Comparison of ENCODE assay signal across 1 cellular context in the genomic region with DNA sequence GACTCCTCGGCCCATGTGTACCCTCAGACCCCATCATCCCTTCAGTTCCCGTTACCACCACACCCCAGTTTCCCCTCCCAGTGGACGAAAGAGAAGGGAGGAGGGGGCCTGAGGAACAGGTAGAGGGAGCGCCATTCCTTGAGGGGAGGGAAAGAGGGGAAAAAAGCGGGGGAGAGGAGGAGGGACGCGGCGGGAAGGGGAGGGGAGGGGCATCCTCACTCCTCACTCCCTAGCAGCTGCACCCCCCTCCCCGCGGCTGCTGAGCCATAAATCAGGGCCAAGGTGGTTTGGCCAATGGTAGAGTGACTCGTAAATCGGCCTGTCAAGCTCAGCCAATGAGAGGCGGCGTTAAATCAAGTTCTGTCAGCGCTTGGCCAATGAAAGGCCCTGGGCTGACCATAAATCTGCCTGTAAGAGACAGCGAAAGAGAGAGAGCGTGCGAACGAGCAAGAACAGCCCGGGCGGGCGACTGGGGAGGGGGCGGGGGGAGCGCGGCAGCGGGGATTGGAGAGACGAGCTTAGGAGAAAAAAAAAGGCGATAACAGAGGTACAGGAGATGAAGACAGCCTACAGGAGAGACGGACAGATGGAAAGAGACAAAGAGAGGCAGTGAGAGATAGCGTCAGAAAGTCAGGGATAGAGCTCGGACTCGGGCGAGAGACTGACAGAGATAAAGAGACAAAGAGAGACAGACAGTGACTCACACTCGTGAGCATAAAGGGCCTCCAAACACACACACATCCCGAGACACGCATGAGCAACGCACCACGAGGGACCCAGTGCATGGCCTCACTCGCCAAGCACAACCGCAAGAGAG.
TF ChIP-seq lines count a peak whose summit lies in the region.

No MANE protein-coding gene starts in this region.

TF ChIP-seq in K562, 482 proteins besides CTCF, POLR2A, EP300 and RAD21 (continued from another document and continues in another):
- TF ChIP-seq ZNF212 (CRISPR knock-in tag; IDR thresholded peaks at IDR 0.05): no peak
- peak; percentile 96 for TF ChIP-seq SOX6 (IDR thresholded peaks at IDR 0.05)
- TF ChIP-seq, protein P1, sequence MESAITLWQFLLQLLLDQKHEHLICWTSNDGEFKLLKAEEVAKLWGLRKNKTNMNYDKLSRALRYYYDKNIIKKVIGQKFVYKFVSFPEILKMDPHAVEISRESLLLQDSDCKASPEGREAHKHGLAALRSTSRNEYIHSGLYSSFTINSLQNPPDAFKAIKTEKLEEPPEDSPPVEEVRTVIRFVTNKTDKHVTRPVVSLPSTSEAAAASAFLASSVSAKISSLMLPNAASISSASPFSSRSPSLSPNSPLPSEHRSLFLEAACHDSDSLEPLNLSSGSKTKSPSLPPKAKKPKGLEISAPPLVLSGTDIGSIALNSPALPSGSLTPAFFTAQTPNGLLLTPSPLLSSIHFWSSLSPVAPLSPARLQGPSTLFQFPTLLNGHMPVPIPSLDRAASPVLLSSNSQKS (CRISPR knock-in tag; IDR thresholded peaks at IDR 0.05): no peak
- no peak for TF ChIP-seq PRMT5 (CRISPR knock-in tag; IDR thresholded peaks at IDR 0.05)
- peak; percentile 74; the same call in 1 of the 2 replicates for TF ChIP-seq PHB2 (IDR thresholded peaks at IDR 0.05; ENCODE audit: low read depth)
- TF ChIP-seq XRCC4 (IDR thresholded peaks at IDR 0.05; ENCODE audit: extremely low read depth, insufficient read depth, insufficient read length): no peak
- TF ChIP-seq, protein P2, sequence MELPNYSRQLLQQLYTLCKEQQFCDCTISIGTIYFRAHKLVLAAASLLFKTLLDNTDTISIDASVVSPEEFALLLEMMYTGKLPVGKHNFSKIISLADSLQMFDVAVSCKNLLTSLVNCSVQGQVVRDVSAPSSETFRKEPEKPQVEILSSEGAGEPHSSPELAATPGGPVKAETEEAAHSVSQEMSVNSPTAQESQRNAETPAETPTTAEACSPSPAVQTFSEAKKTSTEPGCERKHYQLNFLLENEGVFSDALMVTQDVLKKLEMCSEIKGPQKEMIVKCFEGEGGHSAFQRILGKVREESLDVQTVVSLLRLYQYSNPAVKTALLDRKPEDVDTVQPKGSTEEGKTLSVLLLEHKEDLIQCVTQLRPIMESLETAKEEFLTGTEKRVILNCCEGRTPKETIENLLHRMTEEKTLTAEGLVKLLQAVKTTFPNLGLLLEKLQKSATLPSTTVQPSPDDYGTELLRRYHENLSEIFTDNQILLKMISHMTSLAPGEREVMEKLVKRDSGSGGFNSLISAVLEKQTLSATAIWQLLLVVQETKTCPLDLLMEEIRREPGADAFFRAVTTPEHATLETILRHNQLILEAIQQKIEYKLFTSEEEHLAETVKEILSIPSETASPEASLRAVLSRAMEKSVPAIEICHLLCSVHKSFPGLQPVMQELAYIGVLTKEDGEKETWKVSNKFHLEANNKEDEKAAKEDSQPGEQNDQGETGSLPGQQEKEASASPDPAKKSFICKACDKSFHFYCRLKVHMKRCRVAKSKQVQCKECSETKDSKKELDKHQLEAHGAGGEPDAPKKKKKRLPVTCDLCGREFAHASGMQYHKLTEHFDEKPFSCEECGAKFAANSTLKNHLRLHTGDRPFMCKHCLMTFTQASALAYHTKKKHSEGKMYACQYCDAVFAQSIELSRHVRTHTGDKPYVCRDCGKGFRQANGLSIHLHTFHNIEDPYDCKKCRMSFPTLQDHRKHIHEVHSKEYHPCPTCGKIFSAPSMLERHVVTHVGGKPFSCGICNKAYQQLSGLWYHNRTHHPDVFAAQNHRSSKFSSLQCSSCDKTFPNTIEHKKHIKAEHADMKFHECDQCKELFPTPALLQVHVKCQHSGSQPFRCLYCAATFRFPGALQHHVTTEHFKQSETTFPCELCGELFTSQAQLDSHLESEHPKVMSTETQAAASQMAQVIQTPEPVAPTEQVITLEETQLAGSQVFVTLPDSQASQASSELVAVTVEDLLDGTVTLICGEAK (IDR thresholded peaks at IDR 0.05): 0 out of 2 replicates have a peak, but pooled peaks have one; percentile 1
- TF ChIP-seq, protein P2 (CRISPR knock-in tag; IDR thresholded peaks at IDR 0.05): no peak
- TF ChIP-seq GATAD2B (IDR thresholded peaks at IDR 0.05; ENCODE audit: borderline replicate concordance): no peak
- TF ChIP-seq CHD1 (IDR thresholded peaks at IDR 0.05; ENCODE audit: low read length): no peak
- peak; percentile 92 for TF ChIP-seq NBN (IDR thresholded peaks at IDR 0.05; ENCODE audit: low read depth)
- TF ChIP-seq BRF1 (IDR thresholded peaks at IDR 0.05; ENCODE audit: borderline replicate concordance, extremely low read depth, insufficient read length): no peak
- no peak for TF ChIP-seq KAT2B (IDR thresholded peaks at IDR 0.05; ENCODE audit: low read depth, low read length)
- peak; percentile 95 for TF ChIP-seq SMARCE1 (IDR thresholded peaks at IDR 0.05)
- TF ChIP-seq KDM2B (CRISPR knock-in tag; IDR thresholded peaks at IDR 0.05): 0 out of 2 replicates have a peak, but pooled peaks have one; percentile 21
- TF ChIP-seq DACH1 (IDR thresholded peaks at IDR 0.05; ENCODE audit: partially characterized antibody): peak; percentile 59
- TF ChIP-seq CBFA2T3 (IDR thresholded peaks at IDR 0.05): peak; percentile 85
- TF ChIP-seq, protein P3, sequence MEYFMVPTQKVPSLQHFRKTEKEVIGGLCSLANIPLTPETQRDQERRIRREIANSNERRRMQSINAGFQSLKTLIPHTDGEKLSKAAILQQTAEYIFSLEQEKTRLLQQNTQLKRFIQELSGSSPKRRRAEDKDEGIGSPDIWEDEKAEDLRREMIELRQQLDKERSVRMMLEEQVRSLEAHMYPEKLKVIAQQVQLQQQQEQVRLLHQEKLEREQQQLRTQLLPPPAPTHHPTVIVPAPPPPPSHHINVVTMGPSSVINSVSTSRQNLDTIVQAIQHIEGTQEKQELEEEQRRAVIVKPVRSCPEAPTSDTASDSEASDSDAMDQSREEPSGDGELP (CRISPR knock-in tag; IDR thresholded peaks at IDR 0.05; ENCODE audit: borderline replicate concordance): peak; percentile 90
- TF ChIP-seq, protein P4, sequence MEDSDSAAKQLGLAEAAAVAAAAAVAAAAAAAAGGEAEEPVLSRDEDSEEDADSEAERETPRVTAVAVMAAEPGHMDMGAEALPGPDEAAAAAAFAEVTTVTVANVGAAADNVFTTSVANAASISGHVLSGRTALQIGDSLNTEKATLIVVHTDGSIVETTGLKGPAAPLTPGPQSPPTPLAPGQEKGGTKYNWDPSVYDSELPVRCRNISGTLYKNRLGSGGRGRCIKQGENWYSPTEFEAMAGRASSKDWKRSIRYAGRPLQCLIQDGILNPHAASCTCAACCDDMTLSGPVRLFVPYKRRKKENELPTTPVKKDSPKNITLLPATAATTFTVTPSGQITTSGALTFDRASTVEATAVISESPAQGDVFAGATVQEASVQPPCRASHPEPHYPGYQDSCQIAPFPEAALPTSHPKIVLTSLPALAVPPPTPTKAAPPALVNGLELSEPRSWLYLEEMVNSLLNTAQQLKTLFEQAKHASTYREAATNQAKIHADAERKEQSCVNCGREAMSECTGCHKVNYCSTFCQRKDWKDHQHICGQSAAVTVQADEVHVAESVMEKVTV (CRISPR knock-in tag; IDR thresholded peaks at IDR 0.05): no peak
- peak; percentile 30 for TF ChIP-seq TAF1 (IDR thresholded peaks at IDR 0.05; ENCODE audit: control insufficient read depth, extremely low read depth, insufficient read depth, low read length, severe bottlenecking)
- peak; percentile 57; the same call in 1 of the 2 replicates for TF ChIP-seq CREB1 (IDR thresholded peaks at IDR 0.05)
- TF ChIP-seq CREB1 (CRISPR knock-in tag; IDR thresholded peaks at IDR 0.05): peak; percentile 78
- no peak; the same call in 1 of the 2 replicates for TF ChIP-seq PML (IDR thresholded peaks at IDR 0.05; ENCODE audit: low read length)
- TF ChIP-seq, protein P5, sequence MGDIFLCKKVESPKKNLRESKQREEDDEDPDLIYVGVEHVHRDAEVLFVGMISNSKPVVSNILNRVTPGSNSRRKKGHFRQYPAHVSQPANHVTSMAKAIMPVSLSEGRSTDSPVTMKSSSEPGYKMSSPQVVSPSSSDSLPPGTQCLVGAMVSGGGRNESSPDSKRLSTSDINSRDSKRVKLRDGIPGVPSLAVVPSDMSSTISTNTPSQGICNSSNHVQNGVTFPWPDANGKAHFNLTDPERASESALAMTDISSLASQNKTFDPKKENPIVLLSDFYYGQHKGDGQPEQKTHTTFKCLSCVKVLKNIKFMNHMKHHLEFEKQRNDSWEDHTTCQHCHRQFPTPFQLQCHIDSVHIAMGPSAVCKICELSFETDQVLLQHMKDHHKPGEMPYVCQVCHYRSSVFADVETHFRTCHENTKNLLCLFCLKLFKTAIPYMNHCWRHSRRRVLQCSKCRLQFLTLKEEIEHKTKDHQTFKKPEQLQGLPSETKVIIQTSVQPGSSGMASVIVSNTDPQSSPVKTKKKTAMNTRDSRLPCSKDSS (IDR thresholded peaks at IDR 0.05; ENCODE audit: low read depth, partially characterized antibody): peak; percentile 7
- peak; percentile 46 for TF ChIP-seq SUPT5H (IDR thresholded peaks at IDR 0.05)
- no peak for TF ChIP-seq HNRNPH1 (optimal IDR thresholded peaks at IDR 0.05; ENCODE audit: low read depth, low read length)
- TF ChIP-seq CREBBP (IDR thresholded peaks at IDR 0.05; ENCODE audit: low read depth, low read length): no peak
- TF ChIP-seq, protein P6, sequence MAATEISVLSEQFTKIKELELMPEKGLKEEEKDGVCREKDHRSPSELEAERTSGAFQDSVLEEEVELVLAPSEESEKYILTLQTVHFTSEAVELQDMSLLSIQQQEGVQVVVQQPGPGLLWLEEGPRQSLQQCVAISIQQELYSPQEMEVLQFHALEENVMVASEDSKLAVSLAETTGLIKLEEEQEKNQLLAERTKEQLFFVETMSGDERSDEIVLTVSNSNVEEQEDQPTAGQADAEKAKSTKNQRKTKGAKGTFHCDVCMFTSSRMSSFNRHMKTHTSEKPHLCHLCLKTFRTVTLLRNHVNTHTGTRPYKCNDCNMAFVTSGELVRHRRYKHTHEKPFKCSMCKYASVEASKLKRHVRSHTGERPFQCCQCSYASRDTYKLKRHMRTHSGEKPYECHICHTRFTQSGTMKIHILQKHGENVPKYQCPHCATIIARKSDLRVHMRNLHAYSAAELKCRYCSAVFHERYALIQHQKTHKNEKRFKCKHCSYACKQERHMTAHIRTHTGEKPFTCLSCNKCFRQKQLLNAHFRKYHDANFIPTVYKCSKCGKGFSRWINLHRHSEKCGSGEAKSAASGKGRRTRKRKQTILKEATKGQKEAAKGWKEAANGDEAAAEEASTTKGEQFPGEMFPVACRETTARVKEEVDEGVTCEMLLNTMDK (IDR thresholded peaks at IDR 0.05; ENCODE audit: borderline replicate concordance, insufficient read depth, low read depth, low read length, poor library complexity, severe bottlenecking): no peak
- TF ChIP-seq CREM (IDR thresholded peaks at IDR 0.05; ENCODE audit: low read depth): peak; percentile 85
- TF ChIP-seq JUN (IDR thresholded peaks at IDR 0.05; ENCODE audit: borderline replicate concordance, low read depth, low read length): peak; percentile 73
- peak; percentile 34; the same call in 1 of the 2 replicates for TF ChIP-seq JUN (CRISPR knock-in tag; IDR thresholded peaks at IDR 0.05; ENCODE audit: borderline replicate concordance)
- TF ChIP-seq, protein P7, sequence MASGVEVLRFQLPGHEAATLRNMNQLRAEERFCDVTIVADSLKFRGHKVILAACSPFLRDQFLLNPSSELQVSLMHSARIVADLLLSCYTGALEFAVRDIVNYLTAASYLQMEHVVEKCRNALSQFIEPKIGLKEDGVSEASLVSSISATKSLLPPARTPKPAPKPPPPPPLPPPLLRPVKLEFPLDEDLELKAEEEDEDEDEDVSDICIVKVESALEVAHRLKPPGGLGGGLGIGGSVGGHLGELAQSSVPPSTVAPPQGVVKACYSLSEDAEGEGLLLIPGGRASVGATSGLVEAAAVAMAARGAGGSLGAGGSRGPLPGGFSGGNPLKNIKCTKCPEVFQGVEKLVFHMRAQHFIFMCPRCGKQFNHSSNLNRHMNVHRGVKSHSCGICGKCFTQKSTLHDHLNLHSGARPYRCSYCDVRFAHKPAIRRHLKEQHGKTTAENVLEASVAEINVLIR (CRISPR knock-in tag; IDR thresholded peaks at IDR 0.05): no peak; the same call in 1 of the 2 replicates
- TF ChIP-seq, protein P8, sequence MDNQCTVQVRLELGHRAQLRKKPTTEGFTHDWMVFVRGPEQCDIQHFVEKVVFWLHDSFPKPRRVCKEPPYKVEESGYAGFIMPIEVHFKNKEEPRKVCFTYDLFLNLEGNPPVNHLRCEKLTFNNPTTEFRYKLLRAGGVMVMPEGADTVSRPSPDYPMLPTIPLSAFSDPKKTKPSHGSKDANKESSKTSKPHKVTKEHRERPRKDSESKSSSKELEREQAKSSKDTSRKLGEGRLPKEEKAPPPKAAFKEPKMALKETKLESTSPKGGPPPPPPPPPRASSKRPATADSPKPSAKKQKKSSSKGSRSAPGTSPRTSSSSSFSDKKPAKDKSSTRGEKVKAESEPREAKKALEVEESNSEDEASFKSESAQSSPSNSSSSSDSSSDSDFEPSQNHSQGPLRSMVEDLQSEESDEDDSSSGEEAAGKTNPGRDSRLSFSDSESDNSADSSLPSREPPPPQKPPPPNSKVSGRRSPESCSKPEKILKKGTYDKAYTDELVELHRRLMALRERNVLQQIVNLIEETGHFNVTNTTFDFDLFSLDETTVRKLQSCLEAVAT (IDR thresholded peaks at IDR 0.05): peak; percentile 94 to 98
